ENCODE assay signal across 1 cellular context in genomic region chr16:58500329-58501241, GRCh38.
TF ChIP-seq lines count a peak whose summit lies in the region.

No MANE protein-coding gene starts in this region.

TF ChIP-seq in HepG2, 621 proteins besides CTCF, POLR2A, EP300 and RAD21 (continues in another document):
- TF ChIP-seq ZUFSP (CRISPR knock-in tag; IDR thresholded peaks at IDR 0.05; ENCODE audit: borderline replicate concordance) (no peak), GZF1 (CRISPR knock-in tag; IDR thresholded peaks at IDR 0.05) (no peak), KAT2B (IDR thresholded peaks at IDR 0.05; ENCODE audit: borderline replicate concordance, low read depth, low read length) (no peak), HMGA1 (CRISPR knock-in tag; conservative IDR thresholded peaks at IDR 0.05) (no peak), ZNF777 (CRISPR knock-in tag; IDR thresholded peaks at IDR 0.05) (peak; percentile 38; the same call in 1 of the 2 replicates), NFKB2 (CRISPR knock-in tag; IDR thresholded peaks at IDR 0.05; ENCODE audit: borderline replicate concordance) (peak; percentile 23; the same call in 1 of the 2 replicates), ZBTB2 (CRISPR knock-in tag; IDR thresholded peaks at IDR 0.05; ENCODE audit: low read depth) (no peak), CAMTA2 (CRISPR knock-in tag; IDR thresholded peaks at IDR 0.05; ENCODE audit: borderline replicate concordance) (no peak), ZKSCAN5 (CRISPR knock-in tag; IDR thresholded peaks at IDR 0.05) (no peak), MXD1 (CRISPR knock-in tag; IDR thresholded peaks at IDR 0.05) (0 out of 2 replicates have a peak, but pooled peaks have one; percentile 36), ZNF788 (CRISPR knock-in tag; IDR thresholded peaks at IDR 0.05; ENCODE audit: borderline replicate concordance) (no peak), KLF15 (CRISPR knock-in tag; IDR thresholded peaks at IDR 0.05; ENCODE audit: borderline replicate concordance) (no peak), ZNF253 (CRISPR knock-in tag; IDR thresholded peaks at IDR 0.05; ENCODE audit: borderline replicate concordance) (no peak), ETS1 (CRISPR knock-in tag; IDR thresholded peaks at IDR 0.05) (no peak), ZNF609 (CRISPR knock-in tag; IDR thresholded peaks at IDR 0.05; ENCODE audit: borderline replicate concordance) (no peak), PATZ1 (CRISPR knock-in tag; IDR thresholded peaks at IDR 0.05) (no peak), ZBTB3 (CRISPR knock-in tag; IDR thresholded peaks at IDR 0.05; ENCODE audit: borderline replicate concordance, low read depth) (no peak), NFE2L2 (IDR thresholded peaks at IDR 0.05; ENCODE audit: low read length) (no peak), TBX3 (IDR thresholded peaks at IDR 0.05; ENCODE audit: borderline replicate concordance) (no peak), HNRNPH1 (optimal IDR thresholded peaks at IDR 0.05; ENCODE audit: low read depth, low read length) (no peak), SALL1 (CRISPR knock-in tag; IDR thresholded peaks at IDR 0.05) (no peak), SMC3 (IDR thresholded peaks at IDR 0.05; ENCODE audit: low read length) (no peak), JUN (CRISPR knock-in tag; IDR thresholded peaks at IDR 0.05) (no peak), TRIM22 (IDR thresholded peaks at IDR 0.05) (no peak), ZSCAN31 (CRISPR knock-in tag; IDR thresholded peaks at IDR 0.05; ENCODE audit: low read depth) (no peak), HIVEP1 (CRISPR knock-in tag; IDR thresholded peaks at IDR 0.05) (peak; percentile 51; the same call in 1 of the 2 replicates), NBN (conservative IDR thresholded peaks at IDR 0.05) (no peak), SIN3A (IDR thresholded peaks at IDR 0.05; ENCODE audit: borderline replicate concordance, low read depth, low read length) (peak; percentile 6; the same call in 1 of the 2 replicates), ATF3 (CRISPR knock-in tag; IDR thresholded peaks at IDR 0.05) (no peak), HDAC2 (CRISPR knock-in tag; IDR thresholded peaks at IDR 0.05) (no peak), NCOA2 (CRISPR knock-in tag; IDR thresholded peaks at IDR 0.05) (no peak), BCL6 (CRISPR knock-in tag; IDR thresholded peaks at IDR 0.05) (no peak), ZNF574 (CRISPR knock-in tag; IDR thresholded peaks at IDR 0.05) (no peak), ZMYM2 (CRISPR knock-in tag; IDR thresholded peaks at IDR 0.05) (no peak), HDAC1 (CRISPR knock-in tag; IDR thresholded peaks at IDR 0.05) (0 out of 2 replicates have a peak, but pooled peaks have one; percentile 38), ZNF660 (CRISPR knock-in tag; IDR thresholded peaks at IDR 0.05; ENCODE audit: borderline replicate concordance, low read depth) (no peak), TEAD3 (CRISPR knock-in tag; optimal IDR thresholded peaks at IDR 0.05; ENCODE audit: borderline replicate concordance) (no peak), ZNF800 (CRISPR knock-in tag; IDR thresholded peaks at IDR 0.05) (0 out of 2 replicates have a peak, but pooled peaks have one; percentile 24), ZNF768 (CRISPR knock-in tag; IDR thresholded peaks at IDR 0.05) (no peak), NR2F1 (CRISPR knock-in tag; IDR thresholded peaks at IDR 0.05) (no peak)
